9 cellular contexts compared by ENCODE assay signal in genomic region chr12:10365716-10366433, GRCh38. TPM values are rescaled to one million over a fixed set of nuclear protein-coding genes. Genes with fewer than 3 reads are reported as not detected.
A peak's percentile ranks its signal among the peaks of the same experiment; 100 is the strongest.
DNase-seq lines count a peak whose midpoint lies in the region; ATAC-seq and TF ChIP-seq lines count a peak whose summit lies in the region.
"Had no signal": no experiment of that assay in that cellular context is flagged by ENCODE, and none has a peak within 500 bp of the region (broad histone marks: within the 10 kb centered on the region; RNA-seq: fewer than 3 reads in every experiment).

No MANE protein-coding gene starts in this region.

- peak overlapping the region; percentile 78 for H3K4me2 ChIP-seq in SK-N-SH

- no peak overlapping the region for H3K4me3 ChIP-seq in SK-N-SH (ENCODE audit: low read depth in 2 of 2, low read length in 1 of 2)
- H3K4me3 ChIP-seq in adipocyte (ENCODE audit: low read length) = peak overlapping the region; percentile 88
- peak overlapping the region in 1 of 2 donors; percentile 68 for H3K4me3 ChIP-seq in left lung
- H3K4me3 ChIP-seq in upper lobe of left lung = peak overlapping the region in 3 of 4 donors; percentile 56 to 59 (median 57)

- no peak; the same call in 1 of the 2 replicates for TF ChIP-seq CTCF in SK-N-SH (IDR thresholded peaks at IDR 0.05)
- TF ChIP-seq CTCF in left lung (IDR thresholded peaks at IDR 0.05) = peak; percentile 19 to 38
- peak in 1 of 6 experiments; percentile 6 for TF ChIP-seq CTCF in upper lobe of left lung (IDR thresholded peaks at IDR 0.05)
- no peak for TF ChIP-seq CTCF in natural killer cell (IDR thresholded peaks at IDR 0.05)

- H3K27ac Mint-ChIP-seq in natural killer cell = no peak overlapping the region

- ATAC-seq in SK-N-SH treated with all-trans-retinoic acid at 6 μM for 48 hours = no peak
- ATAC-seq in left lung = peak; percentile 2
- ATAC-seq in upper lobe of left lung (ENCODE audit: low FRiP score in 2 of 2) = peak in 1 of 2 donors; percentile 7
- no peak for ATAC-seq in natural killer cell
- ATAC-seq in HG03108 (IDR thresholded peaks at IDR 0.05; ENCODE audit: unreplicated experiment) = no peak

- H3K27me3 ChIP-seq in SK-N-SH (ENCODE audit: insufficient read depth) = peaks cover 1% of the 10 kb centered on the region; the same call in 1 of the 2 replicates
- no peaks in the 10 kb centered on the region for H3K27me3 ChIP-seq in adipocyte (replicated peaks; ENCODE audit: control insufficient read depth, insufficient read depth, low read length)
- H3K27me3 ChIP-seq in left lung = no peaks in the 10 kb centered on the region
- H3K27me3 ChIP-seq in upper lobe of left lung = no peaks in the 10 kb centered on the region

- no peaks in the 10 kb centered on the region for H3F3A ChIP-seq in SK-N-SH (replicated peaks; ENCODE audit: insufficient read depth)

- no peaks in the 10 kb centered on the region for H3K27me3 Mint-ChIP-seq in natural killer cell (ENCODE audit: low read depth in 2 of 2)

- H3K4me3 Mint-ChIP-seq in natural killer cell = no peak overlapping the region

- no peaks in the 10 kb centered on the region for H3K9me2 ChIP-seq in SK-N-SH

- DNase-seq in SK-N-SH (no peak), adipocyte (ENCODE audit: low read depth) (no peak), left lung (no peak), upper lobe of left lung (no peak), RPMI8226 (no peak), natural killer cell (no peak)

- H3K36me3 Mint-ChIP-seq in natural killer cell = peaks cover 29% of the 10 kb centered on the region

- H3K9ac ChIP-seq in SK-N-SH (no peak overlapping the region), adipocyte (ENCODE audit: low read length) (peak overlapping the region; percentile 87)

- intact Hi-C loops in left lung (cut with DNase I) (no loop called here), natural killer cell (cut with micrococcal nuclease) (loop anchor here (2.0 to 5.0 kb wide), 5 partner anchors 17 to 386 kb away; partner anchors contain the start of gene KLRD1)

- POLR2A ChIA-PET in SK-N-SH (lab: Yijun Ruan, JAX) = no interaction called here

- no peak for TF ChIP-seq EP300 in SK-N-SH (IDR thresholded peaks at IDR 0.05; ENCODE audit: borderline replicate concordance in 1 of 2, low read depth in 1 of 2, low read length in 1 of 2)
- no peak for TF ChIP-seq EP300 in upper lobe of left lung (IDR thresholded peaks at IDR 0.05)

- no peak for TF ChIP-seq POLR2A in upper lobe of left lung (IDR thresholded peaks at IDR 0.05)

- no peaks in the 10 kb centered on the region for H4K20me1 ChIP-seq in SK-N-SH (ENCODE audit: insufficient read depth)

- peak overlapping the region; percentile 96 for H2AFZ ChIP-seq in SK-N-SH (ENCODE audit: low read depth)

- WGBS in SK-N-SH (ENCODE audit: low lambda C conversion rate) = 73% methylated on average over 5 of the region's 5 CpGs
- WGBS in upper lobe of left lung, 2 donors = 41 to 57% methylated on average over 5 of the region's 5 CpGs

- no peaks in the 10 kb centered on the region for H3K79me2 ChIP-seq in SK-N-SH (ENCODE audit: insufficient read depth)

- H3K36me3 ChIP-seq in SK-N-SH (replicated peaks in 1 of 2; ENCODE audit: control insufficient read depth in 1 of 2, insufficient read depth in 2 of 2, low read length in 1 of 2) (no peaks in the 10 kb centered on the region), adipocyte (ENCODE audit: control insufficient read depth, insufficient read depth, low read length, severe bottlenecking) (no peaks in the 10 kb centered on the region), left lung (no peaks in the 10 kb centered on the region), upper lobe of left lung (no peaks in the 10 kb centered on the region)

- TF ChIP-seq RAD21 in SK-N-SH (IDR thresholded peaks at IDR 0.05; ENCODE audit: low read length) = no peak

- peaks cover 23 to 40% of the 10 kb centered on the region in 2 donors for H3K4me1 Mint-ChIP-seq in natural killer cell

- H3K9me3 ChIP-seq in SK-N-SH (no peaks in the 10 kb centered on the region), adipocyte (ENCODE audit: control insufficient read depth, low read length) (peaks cover 6% of the 10 kb centered on the region), left lung (peaks cover 0 to 5% of the 10 kb centered on the region in 2 donors), upper lobe of left lung (no peaks in the 10 kb centered on the region)

- H3K4me1 ChIP-seq in SK-N-SH (ENCODE audit: control insufficient read depth in 1 of 2, insufficient read depth in 2 of 2, low read depth in 1 of 2, low read length in 1 of 2) (peaks cover 0 to 9% of the 10 kb centered on the region in 2 experiments; a peak in 1 of 4 replicates), adipocyte (ENCODE audit: control insufficient read depth, insufficient read depth, low read length) (peaks cover 33% of the 10 kb centered on the region), left lung (peaks cover 17 to 33% of the 10 kb centered on the region in 2 donors), upper lobe of left lung (peaks cover 14 to 42% (median 27%) of the 10 kb centered on the region in 4 donors)

- H3K27ac ChIP-seq in SK-N-SH (ENCODE audit: low read depth in 2 of 2, low read length in 1 of 2) = no peak overlapping the region
- peak overlapping the region; percentile 92 to 99 for H3K27ac ChIP-seq in left lung
- peak overlapping the region; percentile 83 to 95 (median 88) for H3K27ac ChIP-seq in upper lobe of left lung

- peaks cover 0 to 2% of the 10 kb centered on the region in 2 donors for H3K9me3 Mint-ChIP-seq in natural killer cell

- CTCF ChIA-PET in SK-N-SH (lab: Yijun Ruan, JAX) = no interaction called here

TF ChIP-seq in SK-N-SH, 30 proteins besides CTCF, POLR2A, EP300 and RAD21:
- TF ChIP-seq GATA2 (CRISPR knock-in tag; IDR thresholded peaks at IDR 0.05) = no peak
- TF ChIP-seq FOXM1 (IDR thresholded peaks at IDR 0.05; ENCODE audit: low read depth) = no peak
TF ChIP-seq in SK-N-SH: peak in this region for 0.

TF ChIP-seq in SK-N-SH treated with all-trans-retinoic acid at 6 μM for 48 hours, 23 proteins besides CTCF, POLR2A, EP300 and RAD21 (continues in another document):
- TF ChIP-seq, protein P1, sequence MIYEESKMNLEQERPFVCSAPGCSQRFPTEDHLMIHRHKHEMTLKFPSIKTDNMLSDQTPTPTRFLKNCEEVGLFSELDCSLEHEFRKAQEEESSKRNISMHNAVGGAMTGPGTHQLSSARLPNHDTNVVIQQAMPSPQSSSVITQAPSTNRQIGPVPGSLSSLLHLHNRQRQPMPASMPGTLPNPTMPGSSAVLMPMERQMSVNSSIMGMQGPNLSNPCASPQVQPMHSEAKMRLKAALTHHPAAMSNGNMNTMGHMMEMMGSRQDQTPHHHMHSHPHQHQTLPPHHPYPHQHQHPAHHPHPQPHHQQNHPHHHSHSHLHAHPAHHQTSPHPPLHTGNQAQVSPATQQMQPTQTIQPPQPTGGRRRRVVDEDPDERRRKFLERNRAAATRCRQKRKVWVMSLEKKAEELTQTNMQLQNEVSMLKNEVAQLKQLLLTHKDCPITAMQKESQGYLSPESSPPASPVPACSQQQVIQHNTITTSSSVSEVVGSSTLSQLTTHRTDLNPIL (CRISPR knock-in tag; IDR thresholded peaks at IDR 0.05; ENCODE audit: low read depth) = no peak
- no peak for TF ChIP-seq TCF4 (CRISPR knock-in tag; IDR thresholded peaks at IDR 0.05; ENCODE audit: borderline replicate concordance)
- no peak for TF ChIP-seq ZFP3 (CRISPR knock-in tag; IDR thresholded peaks at IDR 0.05)
- no peak for TF ChIP-seq ISL1 (CRISPR knock-in tag; IDR thresholded peaks at IDR 0.05)
- no peak for TF ChIP-seq ZFP30 (CRISPR knock-in tag; IDR thresholded peaks at IDR 0.05)
- no peak for TF ChIP-seq CSRNP3 (CRISPR knock-in tag; IDR thresholded peaks at IDR 0.05)
- no peak for TF ChIP-seq CSDC2 (CRISPR knock-in tag; IDR thresholded peaks at IDR 0.05)

RNA-seq across cellular contexts. Expression of gene KLRK1, which starts 24.0 kb away (rescaled TPM):
- polyA plus RNA-seq in SK-N-SH (2012; rRNA removed) = not detected in 2 replicates
- polyA plus RNA-seq in SK-N-SH (2012; cell fraction: cytosol; rRNA removed) = not detected in 2 replicates
- not detected in 2 replicates for polyA plus RNA-seq in SK-N-SH (2012; cell fraction: nucleus; rRNA removed)
- 1 to 10 TPM; 2.6 to 4.9 TPM for total RNA-seq in left lung
- 10 to 100 TPM in 2 of 6 donors, 1 to 10 TPM in 4; 4.3 to 15.1 (median 8.1) TPM for total RNA-seq in upper lobe of left lung
- 100 to 1,000 TPM; 398 to 543 (median 515) TPM for total RNA-seq in natural killer cell
- total RNA-seq: Daoy had no signal

RNA-seq across cellular contexts. Expression of gene KLRC4, which starts 43.7 kb away (rescaled TPM):
- polyA plus RNA-seq in SK-N-SH (2012; rRNA removed) = not detected in 2 replicates
- not detected in 2 replicates for polyA plus RNA-seq in SK-N-SH (2012; cell fraction: cytosol; rRNA removed)
- polyA plus RNA-seq in SK-N-SH (2012; cell fraction: nucleus; rRNA removed) = not detected in 2 replicates
- total RNA-seq in left lung = 1 to 10 TPM in 1 of 2 donors, under 1 TPM in 1; 0.38 to 1.3 TPM
- total RNA-seq in upper lobe of left lung = 1 to 10 TPM in 4 of 6 donors, under 1 TPM in 1, not detected in 1; 0.51 to 4.2 (median 3.0) TPM
- total RNA-seq in natural killer cell = 10 to 100 TPM; 15.9 to 54.7 (median 51.4) TPM
- total RNA-seq: Daoy had no signal

RNA-seq across cellular contexts. Expression of gene KLRC3, which starts 54.5 kb away (rescaled TPM):
- not detected in 2 replicates for polyA plus RNA-seq in SK-N-SH (2012; rRNA removed)
- polyA plus RNA-seq in SK-N-SH (2012; cell fraction: cytosol; rRNA removed) = not detected in 2 replicates
- not detected in 2 replicates for polyA plus RNA-seq in SK-N-SH (2012; cell fraction: nucleus; rRNA removed)
- not detected for total RNA-seq in left lung
- total RNA-seq in upper lobe of left lung = 1 to 10 TPM in 1 of 6 donors, not detected in 5; 1.1 TPM
- total RNA-seq in natural killer cell = 10 to 100 TPM; 10.7 to 69.1 (median 49.8) TPM
- total RNA-seq: Daoy had no signal

RNA-seq across cellular contexts. Expression of gene KLRD1, which starts 58.2 kb away (rescaled TPM):
- not detected in 2 replicates for polyA plus RNA-seq in SK-N-SH (2012; rRNA removed)
- not detected in 2 replicates for polyA plus RNA-seq in SK-N-SH (2012; cell fraction: cytosol; rRNA removed)
- not detected in 2 replicates for polyA plus RNA-seq in SK-N-SH (2012; cell fraction: nucleus; rRNA removed)
- total RNA-seq in left lung (1 to 10 TPM; 4.6 to 9.0 TPM), upper lobe of left lung (10 to 100 TPM in 1 of 6 donors, 1 to 10 TPM in 5; 4.7 to 10.9 (median 6.6) TPM), natural killer cell (100 to 1,000 TPM; 568 to 782 (median 688) TPM)

Comparison
In these comparisons a context has a peak if more than half of its experiments do, and no peak if none do; other contexts are left out.
1. H3K27ac ChIP-seq: peak in left lung (2 of 2) and upper lobe of left lung (4 of 4); none in SK-N-SH (0 of 2).
2. H3K4me3 ChIP-seq: peak in adipocyte (single experiment) and upper lobe of left lung (3 of 4); none in SK-N-SH (0 of 2).
3. CTCF ChIP-seq: peak in left lung (2 of 2); none in SK-N-SH (single experiment) and natural killer cell (single experiment).
4. RNA of gene KLRK1, which starts 24.0 kb away (total RNA-seq): 398 to 543 TPM in natural killer cell; 4.3 to 15.1 TPM in upper lobe of left lung and 2.6 to 4.9 TPM in left lung; every median in the first group is over 10 times any median in the second.
5. RNA of gene KLRC3, which starts 54.5 kb away (total RNA-seq): 10.7 to 69.1 TPM in natural killer cell; 1.1 TPM in upper lobe of left lung and not detected in left lung; every median in the first group is over 4 times any median in the second.